Comparison of ENCODE assay signal across 8 cellular contexts in genomic region chr2:241842620-241843211, GRCh38. TPM values are rescaled to one million over a fixed set of nuclear protein-coding genes. Genes with fewer than 3 reads are reported as not detected.
A peak's percentile ranks its signal among the peaks of the same experiment; 100 is the strongest.
DNase-seq lines count a peak whose midpoint lies in the region; ATAC-seq, FAIRE-seq and TF ChIP-seq lines count a peak whose summit lies in the region.

No MANE protein-coding gene starts in this region.

- H3K4me2 ChIP-seq in GM23248 (ENCODE audit: unreplicated experiment), result no peak overlapping the region

- peaks cover 29 to 42% of the 10 kb centered on the region in 2 donors for H3K4me1 Mint-ChIP-seq in stimulated activated naive B cell treated with anti-CD40 and anti-IgM and Interleukin-4, amounts not matched to agents 10 μg/mL and 1 μg/mL and 100 μg/mL, for 72 hours

- H3K4me1 ChIP-seq in kidney (ENCODE audit: control insufficient read depth in 1 of 2, insufficient read depth in 1 of 2, low read depth in 1 of 2, low read length in 2 of 2) (peaks cover 0 to 8% of the 10 kb centered on the region in 2 donors), GM23248 (ENCODE audit: insufficient read depth) (no peaks in the 10 kb centered on the region)

- 89 to 90% methylated on average over 28 to 29 of the region's 29 CpGs for WGBS in GM23248 (ENCODE audit: low coverage in 1 of 2, low lambda C conversion rate in 2 of 2, missing lambda C conversion rate in 2 of 2), 2 experiments

- H3K27ac ChIP-seq in kidney (ENCODE audit: low read depth in 2 of 2, low read length in 2 of 2), result peak overlapping the region; percentile 51 to 65
- no peak overlapping the region for H3K27ac ChIP-seq in GM23248

- no peak for TF ChIP-seq CTCF in kidney (IDR thresholded peaks at IDR 0.05; ENCODE audit: borderline replicate concordance, extremely low read depth, insufficient read depth)

- H3K9me3 Mint-ChIP-seq in stimulated activated naive B cell treated with anti-CD40 and anti-IgM and Interleukin-4, amounts not matched to agents 10 μg/mL and 1 μg/mL and 100 μg/mL, for 72 hours, result peaks cover 0 to 1% of the 10 kb centered on the region in 2 donors

- no peaks in the 10 kb centered on the region for H3K36me3 ChIP-seq in kidney (ENCODE audit: control insufficient read depth in 1 of 2, insufficient read depth in 2 of 2, low read length in 2 of 2)
- no peaks in the 10 kb centered on the region for H3K36me3 ChIP-seq in GM23248 (ENCODE audit: low read depth)

- peak overlapping the region in 1 of 2 donors; percentile 21 for H3K4me3 ChIP-seq in kidney (ENCODE audit: low read length in 2 of 2)
- H3K4me3 ChIP-seq in GM23248, result no peak overlapping the region

- no peaks in the 10 kb centered on the region for H3K9me2 ChIP-seq in GM23248 (ENCODE audit: insufficient read depth)

- in situ Hi-C loops in GM23248 (cut with MboI), result no loop called here

- H3K27ac Mint-ChIP-seq in stimulated activated naive B cell treated with anti-CD40 and anti-IgM and Interleukin-4, amounts not matched to agents 10 μg/mL and 1 μg/mL and 100 μg/mL, for 72 hours, result peak overlapping the region; percentile 94

- H4K20me1 ChIP-seq in GM23248 (ENCODE audit: insufficient read depth), result no peaks in the 10 kb centered on the region

- H3K9me3 ChIP-seq in kidney (ENCODE audit: control insufficient read depth in 1 of 2, low read length in 2 of 2), result no peaks in the 10 kb centered on the region
- no peaks in the 10 kb centered on the region for H3K9me3 ChIP-seq in GM23248 (ENCODE audit: low read depth)

- H3K36me3 Mint-ChIP-seq in stimulated activated naive B cell treated with anti-CD40 and anti-IgM and Interleukin-4, amounts not matched to agents 10 μg/mL and 1 μg/mL and 100 μg/mL, for 72 hours, result peaks cover 3% of the 10 kb centered on the region in 2 donors

- peaks cover 32% of the 10 kb centered on the region for H3K27me3 ChIP-seq in GM23248 (replicated peaks; ENCODE audit: insufficient read depth)

- peak overlapping the region; percentile 79 for H3K4me3 Mint-ChIP-seq in stimulated activated naive B cell treated with anti-CD40 and anti-IgM and Interleukin-4, amounts not matched to agents 10 μg/mL and 1 μg/mL and 100 μg/mL, for 72 hours

- H3F3A ChIP-seq in GM23248 (ENCODE audit: insufficient read depth), result no peaks in the 10 kb centered on the region

- no peak overlapping the region for H2AFZ ChIP-seq in GM23248

- H3K79me2 ChIP-seq in GM23248 (ENCODE audit: insufficient read depth), result no peaks in the 10 kb centered on the region

- peak; percentile 39 for ATAC-seq in HG02885 (IDR thresholded peaks at IDR 0.05; ENCODE audit: poor library complexity, unreplicated experiment)
- peak; percentile 49 to 59 for ATAC-seq in stimulated activated naive B cell treated with anti-CD40 and anti-IgM and Interleukin-4, amounts not matched to agents 10 μg/mL and 1 μg/mL and 100 μg/mL, for 72 hours (replicated peaks)
- ATAC-seq in GM21825 (IDR thresholded peaks at IDR 0.05; ENCODE audit: unreplicated experiment), result no peak

- peaks cover 12% of the 10 kb centered on the region in 2 donors for H3K27me3 Mint-ChIP-seq in stimulated activated naive B cell treated with anti-CD40 and anti-IgM and Interleukin-4, amounts not matched to agents 10 μg/mL and 1 μg/mL and 100 μg/mL, for 72 hours

- no peak overlapping the region for H3K9ac ChIP-seq in kidney (ENCODE audit: low read length in 2 of 2)
- H3K9ac ChIP-seq in GM23248, result no peak overlapping the region

- peak; percentile 57 for DNase-seq in CMK (ENCODE audit: low read depth)
- DNase-seq in activated T-cell treated with anti-CD3 and anti-CD28 coated beads for 48 hours (ENCODE audit: low read depth), result peak; percentile 45
- DNase-seq in kidney, result peak; percentile 85
- peak; percentile 58 for DNase-seq in stimulated activated naive B cell treated with anti-CD40 and anti-IgM and Interleukin-4, amounts not matched to agents 10 μg/mL and 1 μg/mL and 100 μg/mL, for 72 hours
- no peak for DNase-seq in SHP77 treated with DMSO at 0.1 percent for 48 hours (lab: John Stamatoyannopoulos, UW)
- no peak for DNase-seq in GM23248

- intact Hi-C loops in kidney (cut with DNase I), result no loop called here

- no peak for FAIRE-seq in kidney (lab: Jason Lieb, UNC)

RNA-seq across cellular contexts. Expression of gene PDCD1, which starts 16.0 kb away (rescaled TPM):
- total RNA-seq in kidney, result 1.6 TPM
- polyA plus RNA-seq in kidney (ENCODE audit: insufficient read depth, low read depth, low replicate concordance) (0.49 TPM), GM23248 (2016; fragmentation: Nextera tagmentation; extraction: Ambion mirVana) (not detected in 2 replicates)
- total RNA-seq in GM23248 (2014; rRNA removed; shearing (Covaris generic)), result not detected in 2 replicates

RNA-seq across cellular contexts. Expression of gene RTP5, which starts 26.8 kb away (rescaled TPM):
- 0.13 TPM for total RNA-seq in kidney
- not detected for polyA plus RNA-seq in kidney (ENCODE audit: insufficient read depth, low read depth, low replicate concordance)
- total RNA-seq in GM23248 (2014; rRNA removed; shearing (Covaris generic)), result not detected in 2 replicates
- not detected in 2 replicates for polyA plus RNA-seq in GM23248 (2016; fragmentation: Nextera tagmentation; extraction: Ambion mirVana)

RNA-seq across cellular contexts. Expression of gene NEU4, which starts 33.7 kb away (rescaled TPM):
- total RNA-seq in kidney, result 0.76 TPM
- polyA plus RNA-seq in kidney (ENCODE audit: insufficient read depth, low read depth, low replicate concordance), result 2.8 TPM
- total RNA-seq in GM23248 (2014; rRNA removed; shearing (Covaris generic)), result not detected in 2 replicates
- not detected in 2 replicates for polyA plus RNA-seq in GM23248 (2016; fragmentation: Nextera tagmentation; extraction: Ambion mirVana)

Comparison
In these comparisons a context has a peak if more than half of its experiments do, and no peak if none do; other contexts are left out.
1. DNase-seq: peak in CMK (single experiment), activated T-cell treated with anti-CD3 and anti-CD28 coated beads for 48 hours (single experiment), kidney (single experiment) and stimulated activated naive B cell treated with anti-CD40 and anti-IgM and Interleukin-4, amounts not matched to agents 10 μg/mL and 1 μg/mL and 100 μg/mL, for 72 hours (single experiment); none in SHP77 treated with DMSO at 0.1 percent for 48 hours (single experiment) and GM23248 (single experiment).